22 cellular contexts compared by ENCODE assay signal in the genomic region with DNA sequence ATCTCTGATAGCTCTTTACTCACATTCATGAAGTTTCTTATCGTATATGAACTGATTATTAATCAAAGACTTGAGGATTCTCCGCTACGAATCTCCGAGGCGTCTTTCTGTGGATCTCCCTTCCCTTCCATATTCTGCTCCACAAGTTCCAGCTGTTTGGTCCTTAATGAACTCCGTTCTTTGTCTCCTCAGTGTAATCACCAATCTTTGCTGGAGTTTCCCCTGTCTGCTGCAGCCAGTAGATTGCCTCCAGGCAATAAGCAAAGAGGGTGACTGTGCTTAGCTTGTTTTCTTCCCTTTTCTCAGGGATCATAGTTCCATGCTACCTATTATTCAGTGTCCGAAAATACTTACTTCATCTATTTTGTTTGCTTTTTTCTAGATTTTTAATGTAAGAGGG.
"Had no signal": no experiment of that assay in that cellular context is flagged by ENCODE, and none has a peak within 500 bp of the region (broad histone marks: within the 10 kb centered on the region; RNA-seq: fewer than 3 reads in every experiment).

No MANE protein-coding gene starts in this region.

- H3K27ac Mint-ChIP-seq: naive thymus-derived CD8-positive, alpha-beta T cell; stimulated activated effector memory CD8-positive, alpha-beta T cell treated with anti-CD3 and anti-CD28 coated beads, Interleukin-12 subunit alpha, Interleukin-12 subunit beta, amount 100 ng/mL, for 72 hours; stimulated activated naive CD8-positive, alpha-beta T cell treated with anti-CD3 and anti-CD28 coated beads, Interleukin-15, Interleukin-2, amounts not matched to agents 100 ng/mL and 50 ng/mL, for 24 hours had no signal

- H3K4me1 Mint-ChIP-seq: naive thymus-derived CD8-positive, alpha-beta T cell; stimulated activated effector memory CD8-positive, alpha-beta T cell treated with anti-CD3 and anti-CD28 coated beads, Interleukin-12 subunit alpha, Interleukin-12 subunit beta, amount 100 ng/mL, for 72 hours had no signal

- H3K36me3 Mint-ChIP-seq: naive thymus-derived CD8-positive, alpha-beta T cell; stimulated activated effector memory CD8-positive, alpha-beta T cell treated with anti-CD3 and anti-CD28 coated beads, Interleukin-12 subunit alpha, Interleukin-12 subunit beta, amount 100 ng/mL, for 72 hours had no signal

- H3K4me2 ChIP-seq: hepatocyte had no signal

- H3K27me3 ChIP-seq: dorsolateral prefrontal cortex, esophagus squamous epithelium, hepatocyte, right atrium auricular region, tibial artery, upper lobe of left lung, uterus had no signal

- H3K27me3 Mint-ChIP-seq: naive thymus-derived CD8-positive, alpha-beta T cell; stimulated activated naive CD8-positive, alpha-beta T cell treated with anti-CD3 and anti-CD28 coated beads, Interleukin-15, Interleukin-2, amounts not matched to agents 100 ng/mL and 50 ng/mL, for 24 hours had no signal

- H3K4me3 ChIP-seq: dorsolateral prefrontal cortex, esophagus squamous epithelium, hepatocyte, mucosa of descending colon, right atrium auricular region, tibial artery, upper lobe of left lung, uterus had no signal

- H3K36me3 ChIP-seq: esophagus squamous epithelium, right atrium auricular region, tibial artery, upper lobe of left lung, uterus had no signal

- H3K79me2 ChIP-seq: hepatocyte had no signal

- H3K9me3 Mint-ChIP-seq: stimulated activated naive CD8-positive, alpha-beta T cell treated with anti-CD3 and anti-CD28 coated beads, Interleukin-15, Interleukin-2, amounts not matched to agents 100 ng/mL and 50 ng/mL, for 24 hours had no signal

- H3K9me3 ChIP-seq: esophagus squamous epithelium, mucosa of descending colon, right atrium auricular region, tibial artery, upper lobe of left lung, uterus had no signal

- H3K4me3 Mint-ChIP-seq: naive thymus-derived CD8-positive, alpha-beta T cell; stimulated activated effector memory CD8-positive, alpha-beta T cell treated with anti-CD3 and anti-CD28 coated beads, Interleukin-12 subunit alpha, Interleukin-12 subunit beta, amount 100 ng/mL, for 72 hours; stimulated activated naive CD8-positive, alpha-beta T cell treated with anti-CD3 and anti-CD28 coated beads, Interleukin-15, Interleukin-2, amounts not matched to agents 100 ng/mL and 50 ng/mL, for 24 hours had no signal

- H3K27ac ChIP-seq: dorsolateral prefrontal cortex, epithelial cell of prostate, esophagus squamous epithelium, hepatocyte, right atrium auricular region, tibial artery, upper lobe of left lung, uterus had no signal

- H2AFZ ChIP-seq: hepatocyte had no signal

- H3K4me1 ChIP-seq: esophagus squamous epithelium, right atrium auricular region, tibial artery, upper lobe of left lung, uterus had no signal

- ATAC-seq: left colon; mucosa of descending colon; naive thymus-derived CD8-positive, alpha-beta T cell; stimulated activated effector memory CD8-positive, alpha-beta T cell treated with anti-CD3 and anti-CD28 coated beads, Interleukin-12 subunit alpha, Interleukin-12 subunit beta, amount 100 ng/mL, for 72 hours had no signal

- DNase-seq: cortex of kidney; dorsolateral prefrontal cortex; effector memory CD4-positive, alpha-beta T cell; esophagus squamous epithelium; foreskin fibroblast; head of caudate nucleus; left colon; mammary epithelial cell; mucosa of descending colon; naive thymus-derived CD8-positive, alpha-beta T cell; posterior cingulate gyrus; small intestine; stimulated activated CD4-positive, alpha-beta T cell treated with anti-CD3 and anti-CD28 coated beads, Interleukin-2, amount 100 ng/mL, for 48 hours; stimulated activated CD8-positive, alpha-beta memory T cell treated with anti-CD3 and anti-CD28 coated beads, Interleukin-4, amount 100 ng/mL, for 48 hours; tibial artery; upper lobe of left lung; uterus had no signal
